In the genomic region with DNA sequence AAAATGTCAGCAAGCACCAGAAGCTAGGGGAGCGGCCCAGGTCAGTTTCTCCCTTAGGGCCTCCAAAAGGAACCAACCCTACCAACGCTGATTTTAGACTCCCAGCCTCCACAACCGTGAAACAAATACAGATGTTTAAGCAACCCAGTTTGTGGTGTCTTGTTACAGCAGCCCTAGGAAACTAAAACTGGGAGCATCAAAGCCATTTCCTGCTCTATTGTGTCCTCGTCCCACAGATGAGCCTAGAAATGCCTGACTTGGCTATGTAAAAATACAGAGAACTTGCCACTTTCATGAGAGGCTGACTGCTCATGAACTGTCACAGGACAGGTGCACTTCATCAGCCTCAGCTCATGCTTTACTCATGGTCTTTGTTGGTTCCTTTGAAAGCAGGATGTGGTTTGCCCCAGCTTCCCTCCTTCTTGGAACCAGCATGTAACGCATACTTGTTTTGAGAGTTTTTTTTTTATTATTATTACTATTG, we compare ENCODE assay signal across 8 cellular contexts.
A peak's percentile ranks its signal among the peaks of the same experiment; 100 is the strongest.
DNase-seq lines count a peak whose midpoint lies in the region; ATAC-seq, FAIRE-seq and TF ChIP-seq lines count a peak whose summit lies in the region.

No MANE protein-coding gene starts in this region.

- H3K27me3 ChIP-seq in DND-41 (ENCODE audit: insufficient read depth, low read length, poor library complexity) = no peaks in the 10 kb centered on the region
- no peaks in the 10 kb centered on the region for H3K27me3 ChIP-seq in effector memory CD4-positive, alpha-beta T cell (replicated peaks; ENCODE audit: control insufficient read depth, insufficient read depth, low read length, poor library complexity, severe bottlenecking)

- H3K4me1 ChIP-seq in DND-41 (ENCODE audit: insufficient read depth, low read length) = peaks cover 83% of the 10 kb centered on the region
- H3K4me1 ChIP-seq in effector memory CD4-positive, alpha-beta T cell (ENCODE audit: control insufficient read depth, insufficient read depth, low read length, poor library complexity, severe bottlenecking) = peaks cover 41% of the 10 kb centered on the region

- peak overlapping the region; percentile 52; the same call in 1 of the 2 replicates for H3K4me2 ChIP-seq in DND-41 (ENCODE audit: insufficient read depth, low read length)

- FAIRE-seq in HTR-8/SVneo (lab: Jason Lieb, UNC) = no peak

- peak overlapping the region; percentile 98 for H3K27ac ChIP-seq in DND-41 (ENCODE audit: low read length)
- peak overlapping the region; percentile 69 for H3K27ac ChIP-seq in effector memory CD4-positive, alpha-beta T cell (ENCODE audit: insufficient read depth, low read length, poor library complexity, severe bottlenecking)

- no peaks in the 10 kb centered on the region for H3K36me3 ChIP-seq in DND-41 (ENCODE audit: insufficient read depth, low read length)
- H3K36me3 ChIP-seq in effector memory CD4-positive, alpha-beta T cell (ENCODE audit: control insufficient read depth, insufficient read depth, low read length) = no peaks in the 10 kb centered on the region

- peak overlapping the region; percentile 65 for H3K9ac ChIP-seq in DND-41 (ENCODE audit: low read depth, low read length)

- no peaks in the 10 kb centered on the region for H3K9me3 ChIP-seq in DND-41 (ENCODE audit: insufficient read depth, low read length, severe bottlenecking)
- no peaks in the 10 kb centered on the region for H3K9me3 ChIP-seq in effector memory CD4-positive, alpha-beta T cell (ENCODE audit: control insufficient read depth, low read length)

- DNase-seq in DND-41 = peak; percentile 94
- peak; percentile 54 for DNase-seq in HTR-8/SVneo (ENCODE audit: insufficient read length, low spot score)
- peak; percentile 75 for DNase-seq in activated CD4-positive, CD25-positive, alpha-beta regulatory T cell treated with anti-CD3 and anti-CD28 coated beads, Interleukin-2, amount 50 U/mL, for 16 hours (ENCODE audit: low read depth, low spot score)
- peak; percentile 63 to 73 (median 69) for DNase-seq in effector memory CD4-positive, alpha-beta T cell
- peak; percentile 57 for DNase-seq in stimulated activated CD4-positive, alpha-beta T cell treated with anti-CD3 and anti-CD28 coated beads, Interleukin-12 subunit alpha, Interleukin-12 subunit beta, amount 100 ng/mL, for 24 hours (ENCODE audit: low read depth in 2 of 2)
- DNase-seq in NCI-H2029 (lab: John Stamatoyannopoulos, UW) = no peak
- no peak for DNase-seq in cerebellum (ENCODE audit: low spot score)

- TF ChIP-seq CTCF in DND-41 (IDR thresholded peaks at IDR 0.05; ENCODE audit: borderline replicate concordance, extremely low read depth, low read length, poor library complexity, severe bottlenecking) = no peak

- H3K4me3 ChIP-seq in DND-41 (ENCODE audit: low read depth in 1 of 2, low read length in 2 of 2) = no peak overlapping the region
- no peak overlapping the region for H3K4me3 ChIP-seq in effector memory CD4-positive, alpha-beta T cell (ENCODE audit: insufficient read depth, low read depth, low read length, poor library complexity, severe bottlenecking)

- peaks cover 17% of the 10 kb centered on the region for H3K79me2 ChIP-seq in DND-41 (ENCODE audit: insufficient read depth, low read length)

- H4K20me1 ChIP-seq in DND-41 (ENCODE audit: insufficient read depth, low read length) = no peaks in the 10 kb centered on the region

- ATAC-seq in DND-41 (ENCODE audit: insufficient read depth, low read depth) = peak; percentile 90
- peak; percentile 85 for ATAC-seq in GM21390 (IDR thresholded peaks at IDR 0.05; ENCODE audit: unreplicated experiment)

- H2AFZ ChIP-seq in DND-41 (ENCODE audit: low read depth, low read length) = no peak overlapping the region

Comparison
In these comparisons a context has a peak if more than half of its experiments do, and no peak if none do; other contexts are left out.
1. DNase-seq: peak in DND-41 (single experiment), HTR-8/SVneo (single experiment), activated CD4-positive, CD25-positive, alpha-beta regulatory T cell treated with anti-CD3 and anti-CD28 coated beads, Interleukin-2, amount 50 U/mL, for 16 hours (single experiment), effector memory CD4-positive, alpha-beta T cell (3 of 3) and stimulated activated CD4-positive, alpha-beta T cell treated with anti-CD3 and anti-CD28 coated beads, Interleukin-12 subunit alpha, Interleukin-12 subunit beta, amount 100 ng/mL, for 24 hours (2 of 2); none in NCI-H2029 (single experiment) and cerebellum (single experiment).